ENCODE assay signal across 9 cellular contexts in the genomic region with DNA sequence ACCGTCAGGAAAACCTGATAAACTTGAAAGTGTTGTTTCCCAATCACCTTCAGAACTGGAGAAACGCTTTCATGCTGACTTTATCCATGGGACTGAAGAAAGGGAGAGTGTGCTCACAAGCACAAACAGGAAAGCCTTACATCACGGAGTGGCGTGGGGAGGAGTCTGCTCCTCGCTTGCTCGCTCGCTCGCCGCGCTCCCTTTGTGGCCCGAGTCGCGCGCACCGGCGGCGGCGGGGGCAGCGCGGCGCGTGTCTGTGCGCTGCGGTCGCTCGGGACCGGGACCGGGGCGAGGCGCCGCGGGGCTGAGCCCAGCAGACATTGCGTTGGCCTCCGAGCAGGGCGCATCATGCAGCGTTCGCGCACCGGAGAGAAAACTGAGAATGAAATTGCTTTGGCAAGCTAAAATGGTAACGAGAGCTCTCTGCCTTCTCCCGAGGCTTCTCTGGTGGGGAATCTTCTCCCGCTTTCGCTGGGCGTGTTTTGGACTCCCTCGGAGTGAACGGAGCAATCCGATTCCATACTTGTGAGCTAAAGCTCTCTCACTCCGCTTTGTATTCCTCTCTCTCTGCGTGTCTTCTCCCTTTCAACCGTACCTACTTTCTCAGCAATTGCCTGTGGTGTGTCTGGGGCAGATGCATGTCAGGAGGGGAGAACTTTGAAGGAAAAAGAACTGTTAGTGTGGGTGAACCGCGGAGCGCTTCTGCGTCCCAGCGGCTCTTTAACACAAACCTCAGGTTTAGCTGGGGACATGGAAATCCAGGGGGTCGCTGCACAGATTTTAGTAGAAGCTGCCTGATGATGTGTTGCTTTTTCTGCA. TPM values are rescaled to one million over a fixed set of nuclear protein-coding genes. Genes with fewer than 3 reads are reported as not detected.
DNase-seq lines count a peak whose midpoint lies in the region; ATAC-seq and TF ChIP-seq lines count a peak whose summit lies in the region.
"Had no signal": no experiment of that assay in that cellular context is flagged by ENCODE, and none has a peak within 500 bp of the region (broad histone marks: within the 10 kb centered on the region; RNA-seq: fewer than 3 reads in every experiment).

A gene (plus strand): TSS at position 205 of the 819 bp plus-strand sequence. CDS start 178 bp downstream, at position 383.

- no peak for TF ChIP-seq CTCF in HFF-Myc (IDR thresholded peaks at IDR 0.05; ENCODE audit: low read depth, low read length, missing control alignments)

- ATAC-seq in esophagus mucosa: peak; percentile 100

- peak within 1 kb of the TSS; percentile 80 for H3K4me3 ChIP-seq in HFF-Myc (replicated peaks; ENCODE audit: low read depth, low read length)
- H3K4me3 ChIP-seq in mononuclear cell (ENCODE audit: low read length): peak within 1 kb of the TSS; percentile 46

- peaks cover 8% of the 10 kb centered on the region for H3K9me3 ChIP-seq in mononuclear cell (ENCODE audit: low read depth, low read length)

- H3K27me3 ChIP-seq in mononuclear cell (ENCODE audit: insufficient read depth, low read length): peaks cover 36% of the 10 kb centered on the region

- DNase-seq in NCI-H1436 (lab: John Stamatoyannopoulos, UW): peak; percentile 43
- no peak for DNase-seq in NCI-H1436 treated with DMSO at 0.1 percent for 48 hours (lab: John Stamatoyannopoulos, UW)
- no peak for DNase-seq in HFF-Myc (ENCODE audit: extremely low read depth, low read depth)
- peak; percentile 60 for DNase-seq in NCI-H2107 (lab: John Stamatoyannopoulos, UW)
- DNase-seq in activated T-cell treated with anti-CD3 and anti-CD28 coated beads for 48 hours (ENCODE audit: low read depth): peak; percentile 11
- DNase-seq in stromal cell of bone marrow (ENCODE audit: low read depth): peak; percentile 58
- DNase-seq: DND-41 had no signal

- H3K4me1 ChIP-seq in mononuclear cell (ENCODE audit: insufficient read depth, low read length): peaks cover 28% of the 10 kb centered on the region

RNA-seq across cellular contexts. Expression of the gene that starts here (rescaled TPM):
- total RNA-seq in esophagus mucosa (3.0 TPM), mononuclear cell (1.5 TPM)

Comparison
In these comparisons a context has a peak if more than half of its experiments do, and no peak if none do; other contexts are left out.
1. DNase-seq: peak in NCI-H1436 (single experiment), NCI-H2107 (single experiment), activated T-cell treated with anti-CD3 and anti-CD28 coated beads for 48 hours (single experiment) and stromal cell of bone marrow (single experiment); none in NCI-H1436 treated with DMSO at 0.1 percent for 48 hours (single experiment) and HFF-Myc (single experiment).